In genomic region chr10:24912214-24912613, GRCh38 we compare ENCODE assay signal across 10 cellular contexts. TPM values are rescaled to one million over a fixed set of nuclear protein-coding genes. Genes with fewer than 3 reads are reported as not detected.
DNase-seq lines count a peak whose midpoint lies in the region; ATAC-seq, FAIRE-seq and TF ChIP-seq lines count a peak whose summit lies in the region.
"Had no signal": no experiment of that assay in that cellular context is flagged by ENCODE, and none has a peak within 500 bp of the region (broad histone marks: within the 10 kb centered on the region; RNA-seq: fewer than 3 reads in every experiment).

No MANE protein-coding gene starts in this region.

- H3K27me3 ChIP-seq in mammary epithelial cell (ENCODE audit: insufficient read depth, low read length) (no peaks in the 10 kb centered on the region), breast epithelium (no peaks in the 10 kb centered on the region), fibroblast of lung (ENCODE audit: control insufficient read depth, insufficient read depth, low read length) (no peaks in the 10 kb centered on the region), small intestine (ENCODE audit: control insufficient read depth in 2 of 2, insufficient read depth in 2 of 2, low read length in 2 of 2) (no peaks in the 10 kb centered on the region)
- H3K27me3 ChIP-seq: suprapubic skin had no signal

- peak overlapping the region; percentile 22 to 36 for H3K27ac Mint-ChIP-seq in T-cell

- no peak overlapping the region for H3K27ac ChIP-seq in mammary epithelial cell (ENCODE audit: insufficient read depth, low read depth, low read length)
- no peak overlapping the region for H3K27ac ChIP-seq in breast epithelium
- H3K27ac ChIP-seq in fibroblast of lung (ENCODE audit: insufficient read depth, low read length) = no peak overlapping the region
- no peak overlapping the region for H3K27ac ChIP-seq in small intestine (ENCODE audit: low read depth in 1 of 2, low read length in 1 of 2)
- no peak overlapping the region for H3K27ac ChIP-seq in substantia nigra (ENCODE audit: low read depth, low read length, poor library complexity, severe bottlenecking)
- H3K27ac ChIP-seq: suprapubic skin had no signal

- intact Hi-C loops in mammary epithelial cell (cut with micrococcal nuclease) = no loop called here
- intact Hi-C loops in breast epithelium (cut with DNase I; ENCODE audit: low total_unique reads) = no loop called here

- H3K27me3 Mint-ChIP-seq in T-cell = no peaks in the 10 kb centered on the region

- no peaks in the 10 kb centered on the region for H4K20me1 ChIP-seq in mammary epithelial cell (ENCODE audit: insufficient read depth, low read length)
- no peaks in the 10 kb centered on the region for H4K20me1 ChIP-seq in fibroblast of lung (ENCODE audit: control insufficient read depth, extremely low read depth, insufficient read depth, low read length)

- no peak overlapping the region for H2AFZ ChIP-seq in mammary epithelial cell (ENCODE audit: low read depth, low read length)
- no peak overlapping the region for H2AFZ ChIP-seq in fibroblast of lung (ENCODE audit: low read length)

- H3K36me3 ChIP-seq in mammary epithelial cell (ENCODE audit: insufficient read depth, low read length) (no peaks in the 10 kb centered on the region), breast epithelium (no peaks in the 10 kb centered on the region), fibroblast of lung (ENCODE audit: control insufficient read depth, insufficient read depth, low read length) (no peaks in the 10 kb centered on the region), small intestine (ENCODE audit: control insufficient read depth in 2 of 2, insufficient read depth in 2 of 2, low read length in 2 of 2) (no peaks in the 10 kb centered on the region)
- H3K36me3 ChIP-seq: suprapubic skin had no signal

- POLR2A ChIA-PET in T-cell (lab: Charles Lee) = no interaction called here

- no peak for FAIRE-seq in small intestine (lab: Jason Lieb, UNC)

- H3K9me3 ChIP-seq in mammary epithelial cell (replicated peaks; ENCODE audit: insufficient read depth, low read length) (no peaks in the 10 kb centered on the region), breast epithelium (no peaks in the 10 kb centered on the region), fibroblast of lung (ENCODE audit: control insufficient read depth, insufficient read depth, low read depth, low read length) (no peaks in the 10 kb centered on the region), small intestine (ENCODE audit: control insufficient read depth, low read depth) (no peaks in the 10 kb centered on the region)
- H3K9me3 ChIP-seq: suprapubic skin had no signal

- ATAC-seq in T-cell (replicated peaks in 1 of 4) = peak in 1 of 4 experiments; percentile 54

- peaks cover 7 to 17% (median 15%) of the 10 kb centered on the region in 3 donors for H3K4me1 Mint-ChIP-seq in T-cell

- CTCF ChIA-PET in mammary epithelial cell (lab: Charles Lee; ENCODE audit: low non-redundant PET) = no interaction called here
- CTCF ChIA-PET in T-cell (lab: Charles Lee) = no interaction called here

- no peak for TF ChIP-seq POLR2A in breast epithelium (IDR thresholded peaks at IDR 0.05)

- H3K4me3 ChIP-seq in mammary epithelial cell (replicated peaks in 1 of 3; ENCODE audit: insufficient read depth in 1 of 3, low read depth in 2 of 3, low read length in 3 of 3) (no peak overlapping the region), breast epithelium (no peak overlapping the region), fibroblast of lung (replicated peaks in 1 of 4; ENCODE audit: control extremely low read depth in 1 of 4, insufficient read depth in 1 of 4, low read depth in 3 of 4, low read length in 4 of 4) (no peak overlapping the region), small intestine (ENCODE audit: low read depth in 1 of 2, low read length in 2 of 2) (no peak overlapping the region)
- H3K4me3 ChIP-seq: suprapubic skin had no signal

- dilution Hi-C loops in mammary epithelial cell (cut with HindIII; ENCODE audit: low sequenced_read_pairs) = no loop called here

- DNase-seq in mammary epithelial cell = peak; percentile 46
- DNase-seq in breast epithelium (ENCODE audit: low spot score in 2 of 2) = no peak
- DNase-seq in T-cell = no peak
- DNase-seq in fibroblast of lung (ENCODE audit: low read depth in 2 of 2) = peak; percentile 41 to 44
- peak; percentile 64 for DNase-seq in small intestine
- DNase-seq in substantia nigra (lab: John Stamatoyannopoulos, UW) = no peak
- no peak for DNase-seq in NCI-H345 (lab: John Stamatoyannopoulos, UW)
- no peak for DNase-seq in activated CD8-positive, alpha-beta memory T cell treated with anti-CD3 and anti-CD28 coated beads for 24 hours
- DNase-seq: stimulated activated CD4-positive, alpha-beta T cell treated with anti-CD3 and anti-CD28 coated beads, Interleukin-4, amount 100 ng/mL, for 1 hour had no signal

- H3K9ac ChIP-seq in mammary epithelial cell (ENCODE audit: insufficient read depth, low read length) (no peak overlapping the region), fibroblast of lung (ENCODE audit: insufficient read depth, low read length) (no peak overlapping the region)

- no TSS peak for BruUV-seq in mammary epithelial cell (replicated peaks; lab: Mats Ljungman, UMichigan)

- H3K4me1 ChIP-seq in mammary epithelial cell (ENCODE audit: insufficient read depth, low read length) = peaks cover 16% of the 10 kb centered on the region
- H3K4me1 ChIP-seq in breast epithelium = no peaks in the 10 kb centered on the region
- peaks cover 2% of the 10 kb centered on the region for H3K4me1 ChIP-seq in fibroblast of lung (ENCODE audit: control insufficient read depth, extremely low read depth, insufficient read depth, low read length)
- peaks cover 0 to 1% of the 10 kb centered on the region in 2 donors for H3K4me1 ChIP-seq in small intestine (ENCODE audit: control insufficient read depth in 2 of 2, insufficient read depth in 1 of 2, low read depth in 1 of 2, low read length in 1 of 2)
- H3K4me1 ChIP-seq: suprapubic skin had no signal

- H3K79me2 ChIP-seq in mammary epithelial cell (ENCODE audit: insufficient read depth, low read length) = no peaks in the 10 kb centered on the region
- H3K79me2 ChIP-seq in fibroblast of lung (ENCODE audit: control insufficient read depth, insufficient read depth, low read length) = no peaks in the 10 kb centered on the region

- no peak overlapping the region for H3K4me3 Mint-ChIP-seq in T-cell

- H3K4me2 ChIP-seq in mammary epithelial cell (ENCODE audit: insufficient read depth, low read depth, low read length) = no peak overlapping the region
- no peak overlapping the region for H3K4me2 ChIP-seq in fibroblast of lung (ENCODE audit: extremely low read depth, insufficient read depth, low read length)

- H3K36me3 Mint-ChIP-seq in T-cell = no peaks in the 10 kb centered on the region

- in situ Hi-C loops in mammary epithelial cell (cut with MboI; ENCODE audit: low sequenced_read_pairs in 2 of 2) = no loop called here

- no peak for TF ChIP-seq CTCF in mammary epithelial cell (conservative IDR thresholded peaks at IDR 0.05 in 1 of 2, IDR thresholded peaks at IDR 0.05 in 1 of 2; ENCODE audit: extremely low read depth in 1 of 2, insufficient read depth in 1 of 2, low read depth in 1 of 2, low read length in 2 of 2)
- TF ChIP-seq CTCF in breast epithelium (IDR thresholded peaks at IDR 0.05) = no peak
- no peak for TF ChIP-seq CTCF in fibroblast of lung (conservative IDR thresholded peaks at IDR 0.05 in 1 of 2, IDR thresholded peaks at IDR 0.05 in 1 of 2; ENCODE audit: low read depth in 1 of 2, low read length in 2 of 2)

- 89% methylated on average over 2 of the region's 2 CpGs for WGBS in mammary epithelial cell (ENCODE audit: low coverage, missing lambda C conversion rate)
- WGBS in small intestine, 3 donors = 17 to 32% (median 26%) methylated on average over 2 of the region's 2 CpGs

- H3K9me3 Mint-ChIP-seq in T-cell = no peaks in the 10 kb centered on the region

RNA-seq across cellular contexts. Expression of gene PRTFDC1, which starts 40.2 kb away (rescaled TPM):
- total RNA-seq in mammary epithelial cell (1 to 10 TPM in 1 of 2 donors, not detected in 1; 4.2 TPM), breast epithelium (1 to 10 TPM; 2.6 to 6.6 (median 3.3) TPM), T-cell (1 to 10 TPM in 1 of 5 donors, under 1 TPM in 4; 0.43 to 1.5 (median 0.76) TPM), fibroblast of lung (18.5 and 26.9 TPM in 2 replicates)
- polyA plus RNA-seq in mammary epithelial cell (2.3 TPM), fibroblast of lung (32.7 and 47.0 TPM in 2 replicates), small intestine (10 to 100 TPM in 2 of 3 donors, 1 to 10 TPM in 1; 9.7 to 14.2 (median 11.6) TPM)
- polyA minus RNA-seq in mammary epithelial cell (0.83 TPM), fibroblast of lung (ENCODE audit: low replicate concordance) (2.4 and 7.5 TPM in 2 replicates)
- 15.8 and 25.4 TPM in 2 replicates for polyA plus RNA-seq in fibroblast of lung (2012)

Comparison
In these comparisons a context has a peak if more than half of its experiments do, and no peak if none do; other contexts are left out.
1. DNase-seq: peak in mammary epithelial cell (single experiment), fibroblast of lung (2 of 2) and small intestine (single experiment); none in breast epithelium (0 of 2), T-cell (0 of 34), substantia nigra (0 of 49), NCI-H345 (single experiment) and activated CD8-positive, alpha-beta memory T cell treated with anti-CD3 and anti-CD28 coated beads for 24 hours (single experiment).